Comparison of ENCODE assay signal across 1 cellular context in genomic region chr22:19745155-19746133, GRCh38.
TF ChIP-seq lines count a peak whose summit lies in the region.

No MANE protein-coding gene starts in this region.

TF ChIP-seq in HEK293, 187 proteins besides CTCF, POLR2A, EP300 and RAD21 (continued from another document):
- TF ChIP-seq GLIS1 (tag by site-specific recombination; IDR thresholded peaks at IDR 0.05) = peak; percentile 39; the same call in 1 of the 2 replicates
- TF ChIP-seq ZNF24 (tag by site-specific recombination; IDR thresholded peaks at IDR 0.05) = no peak
- no peak for TF ChIP-seq ZNF132 (tag by site-specific recombination; IDR thresholded peaks at IDR 0.05; ENCODE audit: borderline replicate concordance)
- TF ChIP-seq ZNF335 (tag by site-specific recombination; conservative IDR thresholded peaks at IDR 0.05) = no peak
- TF ChIP-seq KLF9 (tag by site-specific recombination; IDR thresholded peaks at IDR 0.05; ENCODE audit: low read depth) = no peak
- no peak for TF ChIP-seq ZNF518A (tag by site-specific recombination; conservative IDR thresholded peaks at IDR 0.05; ENCODE audit: low read depth)
- no peak for TF ChIP-seq ZNF488 (tag by site-specific recombination; IDR thresholded peaks at IDR 0.05)
- TF ChIP-seq GFI1B (tag by site-specific recombination; IDR thresholded peaks at IDR 0.05) = no peak
- TF ChIP-seq ZNF521 (tag by site-specific recombination; IDR thresholded peaks at IDR 0.05) = no peak
- TF ChIP-seq ZNF704 (tag by site-specific recombination; IDR thresholded peaks at IDR 0.05) = no peak
- 0 out of 2 replicates have a peak, but pooled peaks have one; percentile 29 for TF ChIP-seq GLIS2 (tag by site-specific recombination; IDR thresholded peaks at IDR 0.05)
- TF ChIP-seq PRDM4 (tag by site-specific recombination; IDR thresholded peaks at IDR 0.05) = no peak
- TF ChIP-seq ZSCAN4 (tag by site-specific recombination; IDR thresholded peaks at IDR 0.05) = no peak
- no peak for TF ChIP-seq MYNN (tag by site-specific recombination; IDR thresholded peaks at IDR 0.05; ENCODE audit: borderline replicate concordance)
- TF ChIP-seq ZNF10 (tag by site-specific recombination; IDR thresholded peaks at IDR 0.05) = no peak
- no peak for TF ChIP-seq ZNF433 (tag by site-specific recombination; IDR thresholded peaks at IDR 0.05; ENCODE audit: low read depth)
- TF ChIP-seq ZSCAN18 (tag by site-specific recombination; IDR thresholded peaks at IDR 0.05) = no peak
- TF ChIP-seq ZNF692 (tag by site-specific recombination; IDR thresholded peaks at IDR 0.05) = no peak
- TF ChIP-seq ZNF280D (tag by site-specific recombination; IDR thresholded peaks at IDR 0.05) = no peak
- no peak for TF ChIP-seq ZNF114 (tag by site-specific recombination; IDR thresholded peaks at IDR 0.05)
- no peak for TF ChIP-seq ZNF426 (tag by site-specific recombination; IDR thresholded peaks at IDR 0.05)
- no peak for TF ChIP-seq ZNF548 (tag by site-specific recombination; IDR thresholded peaks at IDR 0.05)
- TF ChIP-seq ZIC2 (tag by site-specific recombination; IDR thresholded peaks at IDR 0.05) = peak; percentile 50; the same call in 1 of the 2 replicates
- no peak for TF ChIP-seq ZNF76 (tag by site-specific recombination; IDR thresholded peaks at IDR 0.05; ENCODE audit: borderline replicate concordance, low read depth)
- TF ChIP-seq ZNF747 (tag by site-specific recombination; IDR thresholded peaks at IDR 0.05) = no peak
- no peak for TF ChIP-seq ZSCAN5A (tag by site-specific recombination; IDR thresholded peaks at IDR 0.05)
- no peak for TF ChIP-seq ZNF341 (tag by site-specific recombination; IDR thresholded peaks at IDR 0.05; ENCODE audit: low read depth)
- peak; percentile 73 for TF ChIP-seq HIC1 (tag by site-specific recombination; IDR thresholded peaks at IDR 0.05)
- no peak for TF ChIP-seq HOXD13 (CRISPR knock-in tag; IDR thresholded peaks at IDR 0.05; ENCODE audit: borderline replicate concordance)
- TF ChIP-seq ZNF768 (tag by site-specific recombination; IDR thresholded peaks at IDR 0.05) = no peak
